In genomic region chr21:46376856-46377453, GRCh38 we compare ENCODE assay signal across 15 cellular contexts.
"Had no signal": no experiment of that assay in that cellular context is flagged by ENCODE, and none has a peak within 500 bp of the region (broad histone marks: within the 10 kb centered on the region; RNA-seq: fewer than 3 reads in every experiment).

No MANE protein-coding gene starts in this region.

- H3K4me3 Mint-ChIP-seq: activated CD4-positive, alpha-beta T cell treated with anti-CD3 and anti-CD28 coated beads, Interleukin-2, amount 10 ng/mL, durations not matched to agents 24 days and 14 days; activated naive CD8-positive, alpha-beta T cell treated with anti-CD3 and anti-CD28 coated beads, Interleukin-2, amount 10 ng/mL, durations not matched to agents 7 days and 5 days; dendritic cell treated with granulocyte-macrophage colony-stimulating factor and Interleukin-4, amounts not matched to agents 40 ng/mL and 50 ng/mL, for 4 days; effector memory CD8-positive, alpha-beta T cell; neural progenitor cell; T-helper 2 cell treated with Interferon-gamma antibody and Interleukin-4, amounts not matched to agents 5 μg/mL and 100 μg/mL, for 36 hours had no signal

- H3K36me3 ChIP-seq: neural progenitor cell, ovary, transverse colon had no signal

- H3K4me1 Mint-ChIP-seq: activated naive CD8-positive, alpha-beta T cell treated with anti-CD3 and anti-CD28 coated beads, Interleukin-2, amount 10 ng/mL, durations not matched to agents 7 days and 5 days had no signal

- H3K27me3 ChIP-seq: neural progenitor cell, ovary, transverse colon had no signal

- H3K27me3 Mint-ChIP-seq: activated CD4-positive, alpha-beta T cell treated with anti-CD3 and anti-CD28 coated beads, Interleukin-2, amount 10 ng/mL, durations not matched to agents 24 days and 14 days; activated naive CD8-positive, alpha-beta T cell treated with anti-CD3 and anti-CD28 coated beads, Interleukin-2, amount 10 ng/mL, durations not matched to agents 7 days and 5 days; dendritic cell treated with granulocyte-macrophage colony-stimulating factor and Interleukin-4, amounts not matched to agents 40 ng/mL and 50 ng/mL, for 4 days; effector memory CD8-positive, alpha-beta T cell had no signal

- DNase-seq: activated CD4-positive, alpha-beta T cell treated with anti-CD3 and anti-CD28 coated beads, Interleukin-2, amount 10 ng/mL, durations not matched to agents 24 days and 14 days; activated CD4-positive, CD25-positive, alpha-beta regulatory T cell; activated CD8-positive, alpha-beta memory T cell treated with anti-CD3 and anti-CD28 coated beads for 24 hours; activated naive CD8-positive, alpha-beta T cell treated with anti-CD3 and anti-CD28 coated beads, Interleukin-2, amount 10 ng/mL, durations not matched to agents 7 days and 5 days; aorta; effector memory CD8-positive, alpha-beta T cell; hippocampal formation; kidney glomerular epithelial cell; ovary; stimulated activated naive CD4-positive, alpha-beta T cell treated with Interleukin-2 at 50 U/mL for 16 hours; SW 1271; transverse colon had no signal

- H3K27ac Mint-ChIP-seq: activated CD4-positive, alpha-beta T cell treated with anti-CD3 and anti-CD28 coated beads, Interleukin-2, amount 10 ng/mL, durations not matched to agents 24 days and 14 days; activated naive CD8-positive, alpha-beta T cell treated with anti-CD3 and anti-CD28 coated beads, Interleukin-2, amount 10 ng/mL, durations not matched to agents 7 days and 5 days; dendritic cell treated with granulocyte-macrophage colony-stimulating factor and Interleukin-4, amounts not matched to agents 40 ng/mL and 50 ng/mL, for 4 days; T-helper 2 cell treated with Interferon-gamma antibody and Interleukin-4, amounts not matched to agents 5 μg/mL and 100 μg/mL, for 36 hours had no signal

- H3K9ac ChIP-seq: neural progenitor cell had no signal

- H3K9me3 ChIP-seq: ovary, transverse colon had no signal

- H3K4me1 ChIP-seq: neural progenitor cell, transverse colon had no signal

- H3K27ac ChIP-seq: neural progenitor cell, ovary, transverse colon had no signal

- H3K4me3 ChIP-seq: neural progenitor cell, ovary, transverse colon had no signal

- ATAC-seq: effector memory CD8-positive, alpha-beta T cell had no signal
